ENCODE assay signal across 9 cellular contexts in the genomic region with DNA sequence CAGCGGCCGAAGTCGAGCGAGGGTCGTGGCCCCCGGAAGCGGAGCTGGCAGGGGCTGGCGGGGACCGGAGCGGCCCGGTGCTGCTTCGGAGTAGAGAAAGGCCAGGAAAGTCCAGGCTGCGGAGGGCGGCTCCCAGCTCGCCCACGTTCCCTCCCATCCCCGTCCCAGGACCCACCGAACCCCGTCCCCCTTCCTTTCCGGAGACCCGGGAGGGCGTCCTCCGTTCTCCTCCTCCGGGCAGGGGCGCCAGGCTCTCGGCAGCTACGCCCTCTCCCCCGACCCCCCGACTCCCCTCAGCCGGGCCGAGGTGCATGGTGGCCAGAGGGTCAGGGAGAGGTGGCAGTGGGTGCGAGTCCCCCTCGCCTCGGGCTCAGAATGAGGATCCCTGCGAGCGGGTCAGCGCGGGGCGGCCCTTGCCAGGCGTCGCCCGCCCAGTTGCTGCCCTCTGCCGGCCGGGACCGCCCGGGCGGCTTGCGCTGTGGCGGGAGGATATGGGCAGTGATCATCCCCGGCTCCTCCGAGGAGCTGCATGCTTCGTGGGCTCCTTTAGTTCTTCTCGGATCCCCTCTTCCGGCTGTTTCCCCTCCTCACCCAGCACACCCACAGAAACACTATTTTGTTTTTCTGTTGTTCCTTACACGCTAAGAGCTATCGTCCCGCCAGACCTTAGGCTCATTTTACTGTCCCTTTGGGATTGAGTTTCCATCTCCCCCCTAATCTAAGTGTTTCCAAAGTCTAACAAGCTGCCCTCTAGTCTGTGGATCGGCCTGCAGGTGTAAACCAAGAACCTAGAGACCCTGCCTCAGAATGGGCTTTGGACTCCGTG. TPM values are rescaled to one million over a fixed set of nuclear protein-coding genes. Genes with fewer than 3 reads are reported as not detected.
A peak's percentile ranks its signal among the peaks of the same experiment; 100 is the strongest.
DNase-seq lines count a peak whose midpoint lies in the region; ATAC-seq, FAIRE-seq and TF ChIP-seq lines count a peak whose summit lies in the region.
"Had no signal": no experiment of that assay in that cellular context is flagged by ENCODE, and none has a peak within 500 bp of the region (broad histone marks: within the 10 kb centered on the region; RNA-seq: fewer than 3 reads in every experiment).

No MANE protein-coding gene starts in this region.

- no peak overlapping the region for H3K27ac ChIP-seq in CD4-positive, CD25-positive, alpha-beta regulatory T cell (ENCODE audit: insufficient read depth, low read length, poor library complexity, severe bottlenecking)
- no peak overlapping the region for H3K27ac ChIP-seq in keratinocyte (ENCODE audit: control insufficient read depth, insufficient read depth, low read length)
- H3K27ac ChIP-seq in smooth muscle cell (ENCODE audit: low read depth) = no peak overlapping the region

- H3K4me1 ChIP-seq in CD4-positive, CD25-positive, alpha-beta regulatory T cell (ENCODE audit: control insufficient read depth, insufficient read depth, low read length, poor library complexity, severe bottlenecking) = peaks cover 14% of the 10 kb centered on the region
- H3K4me1 ChIP-seq in keratinocyte (ENCODE audit: control insufficient read depth, extremely low read depth, insufficient read depth, low read length) (no peaks in the 10 kb centered on the region), smooth muscle cell (ENCODE audit: low read depth) (peaks cover 15% of the 10 kb centered on the region)

- no peaks in the 10 kb centered on the region for H3K79me2 ChIP-seq in keratinocyte (ENCODE audit: control insufficient read depth, insufficient read depth, low read length)
- no peaks in the 10 kb centered on the region for H3K79me2 ChIP-seq in smooth muscle cell (ENCODE audit: low read depth)

- FAIRE-seq in keratinocyte (lab: Jason Lieb, UNC) = no peak

- no peaks in the 10 kb centered on the region for H3K36me3 ChIP-seq in CD4-positive, CD25-positive, alpha-beta regulatory T cell (ENCODE audit: control insufficient read depth, insufficient read depth, low read length)
- H3K36me3 ChIP-seq in keratinocyte (ENCODE audit: control insufficient read depth in 2 of 2, extremely low read depth in 1 of 2, insufficient read depth in 2 of 2, low read length in 2 of 2) = no peaks in the 10 kb centered on the region
- no peaks in the 10 kb centered on the region for H3K36me3 ChIP-seq in smooth muscle cell (ENCODE audit: low read depth)

- H3K9me3 ChIP-seq in CD4-positive, CD25-positive, alpha-beta regulatory T cell (ENCODE audit: control insufficient read depth in 2 of 2, low read length in 2 of 2) = no peaks in the 10 kb centered on the region
- no peaks in the 10 kb centered on the region for H3K9me3 ChIP-seq in keratinocyte (ENCODE audit: control insufficient read depth, low read depth, low read length)
- H3K9me3 ChIP-seq in smooth muscle cell (replicated peaks; ENCODE audit: low read depth) = no peaks in the 10 kb centered on the region

- H3K9me3 Mint-ChIP-seq in CD4-positive, CD25-positive, alpha-beta regulatory T cell = peaks cover 0 to 6% (median 0%) of the 10 kb centered on the region in 7 donors

- H3K4me3 Mint-ChIP-seq in CD4-positive, CD25-positive, alpha-beta regulatory T cell = peak overlapping the region; percentile 11 to 82 (median 74)

- peak overlapping the region; percentile 70 for H3K4me2 ChIP-seq in keratinocyte (ENCODE audit: control insufficient read depth, extremely low read depth, insufficient read depth, low read depth, low read length)
- peak overlapping the region; percentile 95 for H3K4me2 ChIP-seq in smooth muscle cell

- peak; percentile 55 to 62 for ATAC-seq in CD4-positive, CD25-positive, alpha-beta regulatory T cell (ENCODE audit: low read depth in 2 of 2)
- peak; percentile 62 for ATAC-seq in HG02798 (IDR thresholded peaks at IDR 0.05; ENCODE audit: poor library complexity, unreplicated experiment)

- dilution Hi-C loops in keratinocyte (cut with MboI; ENCODE audit: extremely low pct_ligation_motif_present, low sequenced_read_pairs) = loop anchor here (5.0 kb wide), 1 partner anchor 199 kb away; no protein-coding TSS in a partner anchor

- no peaks in the 10 kb centered on the region for H3K36me3 Mint-ChIP-seq in CD4-positive, CD25-positive, alpha-beta regulatory T cell

- H3F3A ChIP-seq in smooth muscle cell (ENCODE audit: low read depth) = no peaks in the 10 kb centered on the region

- H4K20me1 ChIP-seq in keratinocyte (ENCODE audit: control insufficient read depth, extremely low read depth, insufficient read depth, low read length) = no peaks in the 10 kb centered on the region
- H4K20me1 ChIP-seq in smooth muscle cell (ENCODE audit: low read depth) = no peaks in the 10 kb centered on the region

- H3K27me3 Mint-ChIP-seq in CD4-positive, CD25-positive, alpha-beta regulatory T cell = peaks cover 53% of the 10 kb centered on the region

- TF ChIP-seq CTCF in keratinocyte (optimal IDR thresholded peaks at IDR 0.05 in 1 of 3, IDR thresholded peaks at IDR 0.05 in 1 of 3, conservative IDR thresholded peaks at IDR 0.05 in 1 of 3; ENCODE audit: extremely low read depth in 1 of 3, insufficient read depth in 2 of 3, low read length in 3 of 3) = peak; percentile 55 to 89 (median 84)
- TF ChIP-seq CTCF in smooth muscle cell (IDR thresholded peaks at IDR 0.05; ENCODE audit: borderline replicate concordance, insufficient read depth, poor library complexity, severe bottlenecking) = peak; percentile 92

- H3K27ac Mint-ChIP-seq in CD4-positive, CD25-positive, alpha-beta regulatory T cell = peak overlapping the region in 1 of 3 donors; percentile 20

- H3K9ac ChIP-seq in keratinocyte (ENCODE audit: control insufficient read depth, extremely low read depth, insufficient read depth, low read length) (no peak overlapping the region), smooth muscle cell (ENCODE audit: low read depth) (no peak overlapping the region)

- WGBS in smooth muscle cell (ENCODE audit: low lambda C conversion rate) = 5% methylated on average over 41 of the region's 59 CpGs

- H2AFZ ChIP-seq in keratinocyte (ENCODE audit: control insufficient read depth, low read length) (peak overlapping the region; percentile 68), smooth muscle cell (ENCODE audit: low read depth) (peak overlapping the region; percentile 87)

- peaks cover 0 to 17% (median 9%) of the 10 kb centered on the region in 4 donors for H3K4me1 Mint-ChIP-seq in CD4-positive, CD25-positive, alpha-beta regulatory T cell

- DNase-seq in CD4-positive, CD25-positive, alpha-beta regulatory T cell = peak in 2 of 3 donors; percentile 22 to 37
- DNase-seq in T-helper 9 cell (peak; percentile 20), cerebellar cortex (ENCODE audit: low spot score) (peak; percentile 11), keratinocyte (ENCODE audit: low read depth, low spot score) (no peak), smooth muscle cell (lab: John Stamatoyannopoulos, UW; ENCODE audit: unreplicated experiment) (peak; percentile 30), NAMALWA (ENCODE audit: low spot score) (no peak), COR-L47 (lab: John Stamatoyannopoulos, UW) (no peak)

- H3K4me3 ChIP-seq in CD4-positive, CD25-positive, alpha-beta regulatory T cell (ENCODE audit: low read depth, low read length) = no peak overlapping the region
- peak overlapping the region; percentile 18 to 33 (median 20) for H3K4me3 ChIP-seq in keratinocyte (ENCODE audit: control insufficient read depth in 2 of 3, extremely low read depth in 1 of 3, insufficient read depth in 2 of 3, low read depth in 1 of 3, low read length in 3 of 3)
- H3K4me3 ChIP-seq in smooth muscle cell = peak overlapping the region; percentile 55

- H3K27me3 ChIP-seq in CD4-positive, CD25-positive, alpha-beta regulatory T cell (ENCODE audit: control insufficient read depth, insufficient read depth, low read length) = peaks cover 40% of the 10 kb centered on the region
- peaks cover 38% of the 10 kb centered on the region for H3K27me3 ChIP-seq in keratinocyte (ENCODE audit: control insufficient read depth, extremely low read depth, insufficient read depth, low read length)
- peaks cover 63% of the 10 kb centered on the region for H3K27me3 ChIP-seq in smooth muscle cell (ENCODE audit: low read depth)

- H3K9me1 ChIP-seq in keratinocyte (ENCODE audit: control insufficient read depth, extremely low read depth, insufficient read depth, low read length) = no peaks in the 10 kb centered on the region

RNA-seq across cellular contexts. Expression of a gene that starts 0.7 kb away (rescaled TPM):
- not detected for total RNA-seq in CD4-positive, CD25-positive, alpha-beta regulatory T cell
- polyA plus RNA-seq in CD4-positive, CD25-positive, alpha-beta regulatory T cell = not detected
- polyA plus RNA-seq in keratinocyte (1.4 to 1.9 TPM (median 1.7 TPM) in 3 replicates), smooth muscle cell (0.49 TPM in 1 of 2 replicates, not detected in the other)
- 1.8 TPM for polyA plus RNA-seq in keratinocyte (2011; ENCODE audit: low read depth)
- polyA plus RNA-seq in keratinocyte (2011; cell fraction: cytosol; rRNA removed) = 0.47 and 1.4 TPM in 2 replicates
- polyA plus RNA-seq in keratinocyte (2011; cell fraction: nucleus; rRNA removed) = 2.7 and 18.6 TPM in 2 replicates
- polyA plus RNA-seq in keratinocyte (2012; ENCODE audit: low replicate concordance) = 1.8 and 2.8 TPM in 2 replicates
- 4.2 to 9.3 TPM (median 5.8 TPM) in 3 replicates for polyA minus RNA-seq in keratinocyte
- not detected for polyA minus RNA-seq in keratinocyte (2011; cell fraction: cytosol; rRNA and poly(A)+ RNA removed)
- 6.5 and 14.5 TPM in 2 replicates for polyA minus RNA-seq in keratinocyte (2011; cell fraction: nucleus; rRNA and poly(A)+ RNA removed)
- total RNA-seq in smooth muscle cell = 0.22 and 2.9 TPM in 2 replicates
- total RNA-seq: HT1080 had no signal

Comparison
In these comparisons a context has a peak if more than half of its experiments do, and no peak if none do; other contexts are left out.
1. DNase-seq: peak in CD4-positive, CD25-positive, alpha-beta regulatory T cell (2 of 3), T-helper 9 cell (single experiment), cerebellar cortex (single experiment) and smooth muscle cell (single experiment); none in keratinocyte (single experiment), NAMALWA (single experiment) and COR-L47 (single experiment).